ENCODE assay signal across 13 cellular contexts in the genomic region with DNA sequence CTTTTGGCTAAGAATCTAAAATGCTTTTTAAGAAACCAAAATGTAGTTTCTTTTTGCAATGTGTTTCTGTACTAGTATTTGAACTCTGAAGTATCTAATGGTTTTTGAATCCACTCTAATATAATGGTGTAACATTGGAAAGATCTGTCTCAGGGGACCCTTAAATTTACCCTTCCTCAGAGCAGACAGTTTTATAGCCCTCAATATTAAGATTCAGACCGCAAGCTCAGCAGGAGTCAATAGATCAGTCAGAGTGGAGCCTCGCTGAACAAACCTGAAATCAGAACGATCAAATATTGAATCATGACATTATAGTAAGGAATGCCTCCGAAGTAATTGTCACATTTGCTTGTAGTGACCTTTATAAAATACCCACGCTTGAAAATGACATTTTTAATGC.
"Had no signal": no experiment of that assay in that cellular context is flagged by ENCODE, and none has a peak within 500 bp of the region (broad histone marks: within the 10 kb centered on the region; RNA-seq: fewer than 3 reads in every experiment).

No MANE protein-coding gene starts in this region.

- H3K9me3 ChIP-seq: esophagus muscularis mucosa, prostate gland, right lobe of liver, upper lobe of left lung had no signal

- DNase-seq: activated CD4-positive, alpha-beta T cell treated with anti-CD3 and anti-CD28 coated beads, Interleukin-2, amount 50 U/mL, for 1 hour; activated CD8-positive, alpha-beta memory T cell treated with anti-CD3 and anti-CD28 coated beads for 24 hours; activated naive CD8-positive, alpha-beta T cell treated with anti-CD3 and anti-CD28 coated beads, Interleukin-2, amount 10 ng/mL, durations not matched to agents 7 days and 5 days; central memory CD4-positive, alpha-beta T cell; foreskin fibroblast; glutamatergic neuron; hypothalamus; kidney; right lobe of liver; upper lobe of left lung had no signal

- H3K27me3 ChIP-seq: esophagus muscularis mucosa, right lobe of liver, upper lobe of left lung had no signal

- H3K36me3 ChIP-seq: esophagus muscularis mucosa, prostate gland, right lobe of liver, upper lobe of left lung had no signal

- H3K4me3 ChIP-seq: coronary artery, esophagus muscularis mucosa, prostate gland, right lobe of liver, upper lobe of left lung had no signal

- H3K4me1 ChIP-seq: esophagus muscularis mucosa, prostate gland, right lobe of liver had no signal
